ENCODE assay signal across 8 cellular contexts in the genomic region with DNA sequence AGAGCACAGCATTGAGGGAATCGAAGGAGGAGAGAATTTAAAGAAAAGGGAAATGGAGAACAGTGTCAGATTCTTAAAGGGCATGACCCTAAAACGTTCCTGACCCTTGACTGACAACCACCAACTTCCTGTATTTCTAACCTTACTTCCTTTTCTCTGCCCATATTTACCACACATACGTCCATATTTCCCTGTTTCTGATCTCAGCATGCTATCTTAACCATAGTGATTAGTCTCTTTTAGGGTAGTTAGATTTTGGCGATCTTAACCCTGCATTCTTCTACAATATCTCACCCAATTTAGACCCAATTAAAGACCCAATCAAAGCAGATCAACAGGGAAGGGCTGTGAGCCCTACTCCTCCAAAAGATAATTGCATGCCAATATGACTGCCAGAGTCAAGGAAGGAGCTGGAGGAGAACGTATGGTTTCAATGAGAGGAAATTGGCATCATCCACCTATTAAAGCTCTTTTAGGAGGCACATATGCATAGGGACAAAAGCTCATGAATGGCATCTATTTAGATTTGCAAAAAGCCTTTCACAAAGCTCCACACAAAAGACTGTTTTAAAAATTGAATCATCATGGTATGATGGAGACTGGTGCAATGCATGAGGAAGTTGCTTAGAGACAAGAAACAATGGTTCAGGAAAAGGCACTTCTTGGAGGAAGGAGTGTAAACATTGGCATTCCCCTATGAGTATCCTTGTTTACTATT. TPM values are rescaled to one million over a fixed set of nuclear protein-coding genes. Genes with fewer than 3 reads are reported as not detected.
DNase-seq lines count a peak whose midpoint lies in the region; ATAC-seq, FAIRE-seq and TF ChIP-seq lines count a peak whose summit lies in the region.
"Had no signal": no experiment of that assay in that cellular context is flagged by ENCODE, and none has a peak within 500 bp of the region (broad histone marks: within the 10 kb centered on the region; RNA-seq: fewer than 3 reads in every experiment).

No MANE protein-coding gene starts in this region.

- DNase-seq in GM12891 (ENCODE audit: insufficient read length, low spot score) (no peak), NCI-H226 (peak; percentile 58), dermis blood vessel endothelial cell (peak; percentile 89), sigmoid colon (no peak), NCI-H446 treated with DMSO at 0.1 percent for 48 hours (lab: John Stamatoyannopoulos, UW) (no peak)

- ATAC-seq in HG03039 (IDR thresholded peaks at IDR 0.05; ENCODE audit: unreplicated experiment) = no peak

- intact Hi-C loops in sigmoid colon (cut with DNase I) = no loop called here

- TF ChIP-seq POLR2A in GM12891 (IDR thresholded peaks at IDR 0.05; ENCODE audit: low read depth, low read length) (no peak), sigmoid colon (IDR thresholded peaks at IDR 0.05) (no peak)

- H3K36me3 ChIP-seq in neutrophil (no peaks in the 10 kb centered on the region), sigmoid colon (no peaks in the 10 kb centered on the region)

- H3K27ac ChIP-seq in neutrophil = peak overlapping the region; percentile 84
- no peak overlapping the region for H3K27ac ChIP-seq in sigmoid colon
- H3K27ac ChIP-seq: skin epidermis had no signal

- no peaks in the 10 kb centered on the region for H3K27me3 ChIP-seq in neutrophil
- no peaks in the 10 kb centered on the region for H3K27me3 ChIP-seq in sigmoid colon

- H3K4me1 ChIP-seq in neutrophil (ENCODE audit: control insufficient read depth in 1 of 2, insufficient read depth in 1 of 2, low read depth in 1 of 2, low read length in 1 of 2) = peaks cover 56 to 57% of the 10 kb centered on the region in 2 experiments
- no peaks in the 10 kb centered on the region for H3K4me1 ChIP-seq in sigmoid colon

- peak overlapping the region; percentile 46 to 55 for H3K4me3 ChIP-seq in neutrophil (ENCODE audit: low read depth in 1 of 2, low read length in 1 of 2)
- no peak overlapping the region for H3K4me3 ChIP-seq in sigmoid colon
- H3K4me3 ChIP-seq: skin epidermis had no signal

- TF ChIP-seq CTCF in neutrophil (IDR thresholded peaks at IDR 0.05) = peak; percentile 9
- TF ChIP-seq CTCF in sigmoid colon (IDR thresholded peaks at IDR 0.05) = no peak

- FAIRE-seq in GM12891 (lab: Jason Lieb, UNC) = no peak

- 42 to 57% methylated on average over 5 of the region's 5 CpGs for WGBS in sigmoid colon, 2 donors

- H3K9me3 ChIP-seq in neutrophil (no peaks in the 10 kb centered on the region), sigmoid colon (no peaks in the 10 kb centered on the region)

- TF ChIP-seq EP300 in sigmoid colon (IDR thresholded peaks at IDR 0.05) = no peak

TF ChIP-seq in GM12891, 5 proteins besides CTCF, POLR2A, EP300 and RAD21:
- TF ChIP-seq PAX5 (IDR thresholded peaks at IDR 0.05; ENCODE audit: insufficient read depth, low read length, severe bottlenecking) (no peak), POU2F2 (IDR thresholded peaks at IDR 0.05; ENCODE audit: low read depth, low read length) (no peak), SPI1 (IDR thresholded peaks at IDR 0.05; ENCODE audit: low read depth, low read length) (peak; percentile 41)

RNA-seq across cellular contexts. Expression of a gene that starts 49.0 kb away (rescaled TPM):
- 4.4 TPM for polyA plus RNA-seq in GM12891 (2012; ENCODE audit: low read depth, missing spikeins)
- total RNA-seq in dermis blood vessel endothelial cell = 26.2 and 35.6 TPM in 2 replicates
- total RNA-seq in sigmoid colon = 10 to 100 TPM; 44.9 to 90.5 (median 63.1) TPM
- 10 to 100 TPM; 14.1 to 30.3 (median 28.8) TPM for polyA plus RNA-seq in sigmoid colon

Comparison
In these comparisons a context has a peak if more than half of its experiments do, and no peak if none do; other contexts are left out.
1. DNase-seq: peak in NCI-H226 (single experiment) and dermis blood vessel endothelial cell (single experiment); none in GM12891 (single experiment), sigmoid colon (single experiment) and NCI-H446 treated with DMSO at 0.1 percent for 48 hours (single experiment).
2. H3K4me3 ChIP-seq: peak in neutrophil (2 of 2); none in sigmoid colon (0 of 4).